In genomic region chr14:42459171-42459685, GRCh38 we compare ENCODE assay signal across 29 cellular contexts.
"Had no signal": no experiment of that assay in that cellular context is flagged by ENCODE, and none has a peak within 500 bp of the region (broad histone marks: within the 10 kb centered on the region; RNA-seq: fewer than 3 reads in every experiment).

No MANE protein-coding gene starts in this region.

- H3K27ac ChIP-seq: hepatocyte, left lung, lower lobe of right lung, ovary, skin epidermis, stomach, testis, thyroid gland, transverse colon, upper lobe of right lung had no signal

- FAIRE-seq: keratinocyte, urothelium cell line had no signal

- H3K36me3 ChIP-seq: left lung, lower lobe of right lung, ovary, stomach, thyroid gland, transverse colon, upper lobe of right lung had no signal

- H3K27me3 ChIP-seq: hepatocyte, left lung, ovary, stomach, testis, thyroid gland, transverse colon, upper lobe of right lung had no signal

- H3K4me3 ChIP-seq: hepatocyte, left lung, lower lobe of right lung, mucosa of descending colon, ovary, skin epidermis, stomach, testis, thyroid gland, transverse colon, upper lobe of right lung had no signal

- H3K4me1 ChIP-seq: left lung, lower lobe of right lung, stomach, testis, thyroid gland, transverse colon, upper lobe of right lung had no signal

- H3K79me2 ChIP-seq: hepatocyte had no signal

- H3K4me2 ChIP-seq: hepatocyte had no signal

- DNase-seq: kidney glomerular epithelial cell; left colon; left lung; lower lobe of right lung; mammary epithelial cell; mesenchymal stem cell; midbrain; mucosa of descending colon; naive thymus-derived CD4-positive, alpha-beta T cell; ovary; retina; right cardiac atrium; stimulated activated CD4-positive, alpha-beta T cell treated with anti-CD3 and anti-CD28 coated beads, Interleukin-12 subunit alpha, Interleukin-12 subunit beta, amount 100 ng/mL, for 4 hours; stimulated activated CD4-positive, alpha-beta T cell treated with anti-CD3 and anti-CD28 coated beads, Interleukin-15, amount 100 ng/mL, for 24 hours; stimulated activated CD4-positive, alpha-beta T cell treated with anti-CD3 and anti-CD28 coated beads, Interleukin-2, amount 100 ng/mL, for 24 hours; stimulated activated CD4-positive, alpha-beta T cell treated with anti-CD3 and anti-CD28 coated beads, Interleukin-4, amount 100 ng/mL, for 1 hour; stimulated activated naive B cell treated with anti-CD40 and anti-IgM and Interleukin-4, amounts not matched to agents 10 μg/mL and 1 μg/mL and 100 μg/mL, for 72 hours; stimulated activated naive CD8-positive, alpha-beta T cell treated with anti-CD3 and anti-CD28 coated beads, Interleukin-15, Interleukin-2, amounts not matched to agents 100 U/mL and 50 U/mL, for 24 hours; stomach; testis; thyroid gland; transverse colon; upper lobe of right lung had no signal

- ATAC-seq: left colon; left lung; lower lobe of right lung; mucosa of descending colon; naive thymus-derived CD4-positive, alpha-beta T cell; natural killer cell treated with Interleukin-12 subunit alpha and Interleukin-12 subunit beta and Interleukin-15 and Interleukin-18, amount 100 ng/mL, for 72 hours; right cardiac atrium; sciatic nerve; stimulated activated naive B cell treated with anti-CD40 and anti-IgM and Interleukin-4, amounts not matched to agents 10 μg/mL and 1 μg/mL and 100 μg/mL, for 72 hours; stimulated activated naive CD8-positive, alpha-beta T cell treated with anti-CD3 and anti-CD28 coated beads, Interleukin-15, Interleukin-2, amounts not matched to agents 100 U/mL and 50 U/mL, for 24 hours; upper lobe of right lung had no signal
